Comparison of ENCODE assay signal across 8 cellular contexts in genomic region chr14:96391293-96392118, GRCh38. TPM values are rescaled to one million over a fixed set of nuclear protein-coding genes. Genes with fewer than 3 reads are reported as not detected.
DNase-seq lines count a peak whose midpoint lies in the region; FAIRE-seq and TF ChIP-seq lines count a peak whose summit lies in the region.

No MANE protein-coding gene starts in this region.

- peak overlapping the region; percentile 78 for H3K18ac ChIP-seq in H1 (ENCODE audit: extremely low read depth, low read length)

- FAIRE-seq in H1 (lab: Jason Lieb, UNC), result no peak

- H3K4me2 ChIP-seq in H1 (ENCODE audit: insufficient read depth in 1 of 2, low read depth in 2 of 2, low read length in 2 of 2), result peak overlapping the region; percentile 93 to 100

- H3K56ac ChIP-seq in H1 (replicated peaks; ENCODE audit: insufficient read length, low read depth, low read length), result no peak overlapping the region

- no peak overlapping the region for H3K23ac ChIP-seq in H1 (ENCODE audit: insufficient read length)

- peak overlapping the region; percentile 64 to 82 (median 72) for H3K9ac ChIP-seq in H1 (replicated peaks in 1 of 4; ENCODE audit: extremely low read depth in 1 of 4, low read depth in 3 of 4, low read length in 3 of 4)

- H3K23me2 ChIP-seq in H1 (ENCODE audit: low read depth, low read length), result peaks cover 12% of the 10 kb centered on the region; the same call in 1 of the 2 replicates

- CTCF ChIA-PET in H1 (lab: Charles Lee; ENCODE audit: partially characterized antibody), result interaction anchor here (1.0 to 1.4 kb wide), 2 partner anchors 8 to 17 kb away, joined by 3 read pairs; no protein-coding TSS in a partner anchor

- no peak overlapping the region for H2BK15ac ChIP-seq in H1 (ENCODE audit: low read length)

- peak overlapping the region; percentile 98 for H2AFZ ChIP-seq in H1 (ENCODE audit: low read length)

- H3K9me3 ChIP-seq in H1 (ENCODE audit: insufficient read depth in 2 of 2, low read depth in 1 of 2, low read length in 1 of 2), result no peaks in the 10 kb centered on the region

- H4K20me1 ChIP-seq in H1 (replicated peaks in 1 of 2; ENCODE audit: control insufficient read depth in 1 of 2, insufficient read depth in 2 of 2, low read length in 2 of 2), result no peaks in the 10 kb centered on the region

- no peak overlapping the region for H2BK12ac ChIP-seq in H1 (ENCODE audit: low read depth, low read length)

- H2BK120ac ChIP-seq in H1 (replicated peaks; ENCODE audit: low read depth, low read length), result no peak overlapping the region

- H3K27me3 ChIP-seq in H1 (replicated peaks in 1 of 4; ENCODE audit: control insufficient read depth in 3 of 4, extremely low read depth in 1 of 4, insufficient read depth in 3 of 4, low read length in 3 of 4), result peaks cover 0 to 10% (median 7%) of the 10 kb centered on the region in 4 experiments; a peak in 5 of 7 replicates

- H4K91ac ChIP-seq in H1 (replicated peaks; ENCODE audit: insufficient read length, low read length), result no peak overlapping the region

- no peak overlapping the region for H2BK5ac ChIP-seq in H1 (ENCODE audit: low read depth, low read length)

- 2% methylated on average over 49 of the region's 79 CpGs; no CpG with 5 or more reads in 1 of the 2 experiments for WGBS in H1 (ENCODE audit: extremely low coverage in 1 of 2, insufficient coverage in 1 of 2, insufficient read length in 1 of 2, insufficient replicate concordance in 2 of 2, low coverage in 1 of 2, low lambda C conversion rate in 2 of 2, missing lambda C conversion rate in 1 of 2), 2 experiments

- no peak overlapping the region for H3K4ac ChIP-seq in H1 (replicated peaks; ENCODE audit: insufficient read length, low read depth, low read length)

- H2AK5ac ChIP-seq in H1 (ENCODE audit: low read depth, low read length), result no peak overlapping the region

- TF ChIP-seq EP300 in H1 (IDR thresholded peaks at IDR 0.05; ENCODE audit: borderline replicate concordance in 1 of 2, low read depth in 2 of 2, low read length in 2 of 2), result no peak

- peak overlapping the region; percentile 73 to 84 (median 84) for H3K4me3 ChIP-seq in H1 (ENCODE audit: extremely low read depth in 1 of 4, insufficient read depth in 2 of 4, low read depth in 3 of 4, low read length in 4 of 4)

- H3K27ac ChIP-seq in H1 (ENCODE audit: low read depth, low read length), result 0 out of 2 replicates have a peak overlapping the region, but pooled peaks have one; percentile 17

- no peaks in the 10 kb centered on the region; the same call in 1 of the 2 replicates for H3K79me1 ChIP-seq in H1 (ENCODE audit: low read depth, low read length)

- H3K14ac ChIP-seq in H1 (ENCODE audit: insufficient read length), result no peak overlapping the region

- H3K79me2 ChIP-seq in H1 (ENCODE audit: control insufficient read depth in 1 of 2, insufficient read depth in 2 of 2, low read length in 2 of 2), result no peaks in the 10 kb centered on the region

- no peak overlapping the region for H4K5ac ChIP-seq in H1 (ENCODE audit: insufficient read length, low read depth, low read length)

- POLR2A ChIA-PET in H1 (lab: Charles Lee; ENCODE audit: partially characterized antibody), result interaction anchor here (1.0 to 2.0 kb wide), 7 partner anchors 11 to 115 kb away, joined by 3 to 18 read pairs (median 4); no protein-coding TSS in a partner anchor

- TF ChIP-seq RAD21 in H1 (IDR thresholded peaks at IDR 0.05 in 1 of 2, conservative IDR thresholded peaks at IDR 0.05 in 1 of 2; ENCODE audit: low read depth in 2 of 2, low read length in 2 of 2), result no peak

- no peak overlapping the region for H2BK20ac ChIP-seq in H1 (ENCODE audit: low read length)

- H4K8ac ChIP-seq in H1 (ENCODE audit: extremely low read depth, insufficient read depth, low read length), result peak overlapping the region; percentile 85; the same call in 1 of the 2 replicates

- peaks cover 0 to 5% (median 0%) of the 10 kb centered on the region in 4 experiments; a peak in 1 of 8 replicates for H3K36me3 ChIP-seq in H1 (ENCODE audit: control insufficient read depth in 2 of 4, insufficient read depth in 4 of 4, low read length in 3 of 4)

- DNase-seq in COLO829 (ENCODE audit: low spot score) (peak; percentile 99), GM20000 (ENCODE audit: low spot score) (peak; percentile 99), HS-5 (ENCODE audit: low read depth) (peak; percentile 43), NK-92 (lab: John Stamatoyannopoulos, UW; ENCODE audit: unreplicated experiment) (peak; percentile 83), H1 (ENCODE audit: low read depth in 1 of 2, low spot score in 2 of 2) (peak; percentile 86 to 100), mesenteric fat pad (ENCODE audit: low spot score) (peak; percentile 100)
- peak; percentile 98 to 99 for DNase-seq in activated CD8-positive, alpha-beta memory T cell treated with anti-CD3 and anti-CD28 coated beads for 4 hours (ENCODE audit: low read depth in 2 of 2)
- peak; percentile 99 for DNase-seq in stimulated activated CD8-positive, alpha-beta memory T cell treated with anti-CD3 and anti-CD28 coated beads, Interleukin-15, amount 100 ng/mL, for 1 hour (ENCODE audit: low read depth)

- TF ChIP-seq POLR2A in H1 (IDR thresholded peaks at IDR 0.05; ENCODE audit: control extremely low read depth in 1 of 2, low read depth in 2 of 2, low read length in 2 of 2), result peak; percentile 78 to 79

- peaks cover 0 to 4% (median 0%) of the 10 kb centered on the region in 4 experiments; a peak in 2 of 7 replicates for H3K4me1 ChIP-seq in H1 (replicated peaks in 1 of 4; ENCODE audit: control insufficient read depth in 3 of 4, insufficient read depth in 4 of 4, low read length in 3 of 4)

- TF ChIP-seq CTCF in GM20000 (IDR thresholded peaks at IDR 0.05; ENCODE audit: extremely low read depth, missing control alignments) (no peak), H1 (IDR thresholded peaks at IDR 0.05; ENCODE audit: control extremely low read depth in 1 of 3, insufficient read depth in 1 of 3, low read depth in 1 of 3, low read length in 3 of 3) (no peak)

TF ChIP-seq in H1, 55 proteins besides CTCF, POLR2A, EP300 and RAD21 (continues in another document):
- TF ChIP-seq USF2 (IDR thresholded peaks at IDR 0.05; ENCODE audit: low read length) (0 out of 2 replicates have a peak, but pooled peaks have one; percentile 28), TEAD4 (IDR thresholded peaks at IDR 0.05; ENCODE audit: low read depth, low read length) (0 out of 2 replicates have a peak, but pooled peaks have one; percentile 1), CHD2 (IDR thresholded peaks at IDR 0.05; ENCODE audit: low read length) (no peak), TAF1 (IDR thresholded peaks at IDR 0.05; ENCODE audit: low read depth, low read length) (peak; percentile 69), MAFK (IDR thresholded peaks at IDR 0.05; ENCODE audit: low read depth, low read length) (no peak), MAX (IDR thresholded peaks at IDR 0.05) (peak; percentile 84), SUZ12 (IDR thresholded peaks at IDR 0.05; ENCODE audit: low read length) (no peak; the same call in 1 of the 2 replicates), PHF8 (conservative IDR thresholded peaks at IDR 0.05; ENCODE audit: low read depth, low read length) (peak; percentile 82), POLR2AphosphoS5 (IDR thresholded peaks at IDR 0.05; ENCODE audit: low read depth, low read length) (peak; percentile 66), KDM4A (IDR thresholded peaks at IDR 0.05; ENCODE audit: low read depth, low read length, severe bottlenecking) (peak; percentile 55), BACH1 (IDR thresholded peaks at IDR 0.05; ENCODE audit: low read length) (peak; percentile 16; the same call in 1 of the 2 replicates)

RNA-seq across cellular contexts. Expression of gene AK7, which starts 0.4 kb away (rescaled TPM):
- 7.0 and 8.0 TPM in 2 replicates for total RNA-seq in H1 (2021; fragmentation: NEBNext Ultra II Directional; extraction: Animal tissue kit (Norgen Biotek cat#: 25700))
- polyA plus RNA-seq in H1 (2011; rRNA removed), result 2.9 and 3.9 TPM in 2 replicates
- polyA plus RNA-seq in H1 (2011; cell fraction: cytosol; rRNA removed), result 5.4 TPM
- polyA plus RNA-seq in H1 (2011; cell fraction: nucleus; rRNA removed), result 6.0 TPM
- polyA plus RNA-seq in H1 (2012, experiment 1 of 2), result 3.1 to 4.7 TPM (median 4.1 TPM) in 4 replicates
- 2.8 TPM for polyA plus RNA-seq in H1 (2012, experiment 2 of 2)
- 3.6 TPM for polyA plus RNA-seq in H1 (2013, experiment 1 of 2)
- 4.0 TPM for polyA plus RNA-seq in H1 (2013, experiment 2 of 2)
- polyA minus RNA-seq in H1 (2011; rRNA and poly(A)+ RNA removed), result 4.7 and 7.0 TPM in 2 replicates
- 3.1 TPM for polyA minus RNA-seq in H1 (2011; cell fraction: cytosol; rRNA and poly(A)+ RNA removed)
- 9.0 TPM for polyA minus RNA-seq in H1 (2011; cell fraction: nucleus; rRNA and poly(A)+ RNA removed)
- total RNA-seq in mesenteric fat pad, result 0.87 TPM

RNA-seq across cellular contexts. Expression of gene GSKIP, which starts 28.2 kb away (rescaled TPM):
- total RNA-seq in H1 (2021; fragmentation: NEBNext Ultra II Directional; extraction: Animal tissue kit (Norgen Biotek cat#: 25700)), result 32.8 and 37.1 TPM in 2 replicates
- 9.5 and 20.3 TPM in 2 replicates for polyA plus RNA-seq in H1 (2011; rRNA removed)
- 21.0 TPM for polyA plus RNA-seq in H1 (2011; cell fraction: cytosol; rRNA removed)
- 3.7 TPM for polyA plus RNA-seq in H1 (2011; cell fraction: nucleus; rRNA removed)
- 24.2 to 36.1 TPM (median 31.8 TPM) in 4 replicates for polyA plus RNA-seq in H1 (2012, experiment 1 of 2)
- 3.5 TPM for polyA plus RNA-seq in H1 (2012, experiment 2 of 2)
- 20.6 TPM for polyA plus RNA-seq in H1 (2013, experiment 1 of 2)
- polyA plus RNA-seq in H1 (2013, experiment 2 of 2), result 21.4 TPM
- 28.1 and 35.5 TPM in 2 replicates for polyA minus RNA-seq in H1 (2011; rRNA and poly(A)+ RNA removed)
- 10.4 TPM for polyA minus RNA-seq in H1 (2011; cell fraction: cytosol; rRNA and poly(A)+ RNA removed)
- 9.7 TPM for polyA minus RNA-seq in H1 (2011; cell fraction: nucleus; rRNA and poly(A)+ RNA removed)
- total RNA-seq in mesenteric fat pad, result 16.4 TPM

RNA-seq across cellular contexts. Expression of gene ATG2B, which starts 28.4 kb away (rescaled TPM):
- total RNA-seq in H1 (2021; fragmentation: NEBNext Ultra II Directional; extraction: Animal tissue kit (Norgen Biotek cat#: 25700)), result 14.2 and 14.4 TPM in 2 replicates
- 3.8 and 4.6 TPM in 2 replicates for polyA plus RNA-seq in H1 (2011; rRNA removed)
- 6.4 TPM for polyA plus RNA-seq in H1 (2011; cell fraction: cytosol; rRNA removed)
- polyA plus RNA-seq in H1 (2011; cell fraction: nucleus; rRNA removed), result 19.3 TPM
- 4.9 to 9.6 TPM (median 6.2 TPM) in 4 replicates for polyA plus RNA-seq in H1 (2012, experiment 1 of 2)
- 0.18 TPM for polyA plus RNA-seq in H1 (2012, experiment 2 of 2)
- 5.6 TPM for polyA plus RNA-seq in H1 (2013, experiment 1 of 2)
- 4.8 TPM for polyA plus RNA-seq in H1 (2013, experiment 2 of 2)
- polyA minus RNA-seq in H1 (2011; rRNA and poly(A)+ RNA removed), result 22.5 and 32.8 TPM in 2 replicates
- polyA minus RNA-seq in H1 (2011; cell fraction: cytosol; rRNA and poly(A)+ RNA removed), result 13.7 TPM
- polyA minus RNA-seq in H1 (2011; cell fraction: nucleus; rRNA and poly(A)+ RNA removed), result 37.8 TPM
- total RNA-seq in mesenteric fat pad, result 21.3 TPM

Comparison
In these comparisons a context has a peak if more than half of its experiments do, and no peak if none do; other contexts are left out.
1. Peak in every context shown above with its lines: DNase-seq, H3K4me3 ChIP-seq and H3K27ac ChIP-seq.
2. DNase-seq: peak in every context shown above with its lines; median percentile 100 in mesenteric fat pad; 99 in COLO829; 99 in GM20000; 99 in stimulated activated CD8-positive, alpha-beta memory T cell treated with anti-CD3 and anti-CD28 coated beads, Interleukin-15, amount 100 ng/mL, for 1 hour; 98 in activated CD8-positive, alpha-beta memory T cell treated with anti-CD3 and anti-CD28 coated beads for 4 hours; 93 in H1; 83 in NK-92; 43 in HS-5.